Comparison of ENCODE assay signal across 8 cellular contexts in the genomic region with DNA sequence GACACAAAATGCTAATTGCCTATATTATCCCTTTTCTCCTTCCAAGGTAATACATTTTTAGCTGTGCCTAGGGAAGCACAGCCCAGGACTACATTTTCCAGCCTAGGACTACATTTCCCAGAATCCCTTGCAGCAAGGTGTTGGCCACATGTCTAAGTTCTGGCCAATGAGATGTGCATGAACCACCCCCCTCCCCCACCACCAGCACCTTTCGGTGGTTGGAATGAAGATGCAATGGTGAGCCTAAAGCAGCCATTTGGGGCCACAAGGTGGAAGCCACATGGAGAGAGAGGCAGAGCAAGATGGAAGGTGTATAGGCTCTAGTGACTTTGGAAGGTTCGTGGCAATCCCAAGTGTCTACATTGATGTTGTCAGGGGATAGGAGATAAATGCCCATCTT. TPM values are rescaled to one million over a fixed set of nuclear protein-coding genes. Genes with fewer than 3 reads are reported as not detected.
A peak's percentile ranks its signal among the peaks of the same experiment; 100 is the strongest.
DNase-seq lines count a peak whose midpoint lies in the region; ATAC-seq and TF ChIP-seq lines count a peak whose summit lies in the region.

No MANE protein-coding gene starts in this region.

- peaks cover 30% of the 10 kb centered on the region for H3K36me3 ChIP-seq in WERI-Rb-1

- no peak overlapping the region for H3K27ac ChIP-seq in WERI-Rb-1

- DNase-seq in EL, result peak; percentile 46
- DNase-seq in Jurkat, Clone E6-1 (ENCODE audit: low read depth, low spot score), result peak; percentile 44
- DNase-seq in WERI-Rb-1, result peak; percentile 78
- no peak for DNase-seq in left lobe of liver (ENCODE audit: low spot score)
- no peak for DNase-seq in DMS79 (lab: John Stamatoyannopoulos, UW)

- no peaks in the 10 kb centered on the region for H3K9me3 ChIP-seq in WERI-Rb-1 (ENCODE audit: severe bottlenecking)

- H3K27me3 ChIP-seq in WERI-Rb-1 (ENCODE audit: insufficient read depth, low read depth, severe bottlenecking), result no peaks in the 10 kb centered on the region

- TF ChIP-seq CTCF in WERI-Rb-1 (IDR thresholded peaks at IDR 0.05; ENCODE audit: low read depth, low read length), result no peak

- peak; percentile 64 for ATAC-seq in left lobe of liver
- ATAC-seq in GM21619 (IDR thresholded peaks at IDR 0.05; ENCODE audit: unreplicated experiment), result no peak
- ATAC-seq in HG03175 (IDR thresholded peaks at IDR 0.05; ENCODE audit: unreplicated experiment), result no peak
- no peak for ATAC-seq in GM21360 (IDR thresholded peaks at IDR 0.05; ENCODE audit: unreplicated experiment)

- no peak overlapping the region for H3K4me3 ChIP-seq in Jurkat, Clone E6-1 (ENCODE audit: low read length)
- no peak overlapping the region for H3K4me3 ChIP-seq in WERI-Rb-1 (ENCODE audit: low read depth, low read length)

RNA-seq across cellular contexts. Expression of gene UNC13A, which starts 16.2 kb away (rescaled TPM):
- polyA plus RNA-seq in Jurkat, Clone E6-1 (2012; ENCODE audit: insufficient read depth, insufficient read length), result not detected
- 0.13 TPM for total RNA-seq in left lobe of liver

RNA-seq across cellular contexts. Expression of gene MAP1S, which starts 47.4 kb away (rescaled TPM):
- 47.2 TPM for polyA plus RNA-seq in Jurkat, Clone E6-1 (2012; ENCODE audit: insufficient read depth, insufficient read length)
- 14.3 TPM for total RNA-seq in left lobe of liver

Comparison
In these comparisons a context has a peak if more than half of its experiments do, and no peak if none do; other contexts are left out.
1. DNase-seq: peak in EL (single experiment), Jurkat, Clone E6-1 (single experiment) and WERI-Rb-1 (single experiment); none in left lobe of liver (single experiment) and DMS79 (single experiment).